ENCODE assay signal across 19 cellular contexts in genomic region chr2:229627728-229628127, GRCh38.
"Had no signal": no experiment of that assay in that cellular context is flagged by ENCODE, and none has a peak within 500 bp of the region (broad histone marks: within the 10 kb centered on the region; RNA-seq: fewer than 3 reads in every experiment).

No MANE protein-coding gene starts in this region.

- H3K9me3 ChIP-seq: tibial nerve, vagina had no signal

- H3K36me3 ChIP-seq: brain microvascular endothelial cell, tibial nerve, vagina had no signal

- ATAC-seq: left colon; naive thymus-derived CD4-positive, alpha-beta T cell had no signal

- DNase-seq: activated CD4-positive, alpha-beta T cell treated with anti-CD3 and anti-CD28 coated beads, Interleukin-2, amount 50 U/mL, for 4 hours; activated CD4-positive, CD25-positive, alpha-beta regulatory T cell treated with anti-CD3 and anti-CD28 coated beads, Interleukin-2, amount 50 U/mL, for 72 hours; activated naive CD4-positive, alpha-beta T cell; activated naive CD8-positive, alpha-beta T cell treated with anti-CD3 and anti-CD28 coated beads, Interleukin-2, amount 10 ng/mL, durations not matched to agents 7 days and 5 days; activated T-cell treated with anti-CD3 and anti-CD28 coated beads for 4 hours; anterior cingulate cortex; brain microvascular endothelial cell; cerebellar nuclear complex; effector memory CD4-positive, alpha-beta T cell; head of caudate nucleus; left colon; naive thymus-derived CD4-positive, alpha-beta T cell; stimulated activated CD4-positive, alpha-beta T cell treated with anti-CD3 and anti-CD28 coated beads, Interleukin-2, amount 100 ng/mL, for 48 hours; stimulated activated naive CD4-positive, alpha-beta T cell treated with Interleukin-2 at 50 U/mL for 16 hours; substantia nigra; T-helper 9 cell had no signal

- H3K27me3 ChIP-seq: brain microvascular endothelial cell, tibial nerve, vagina had no signal

- H3K4me3 ChIP-seq: lung, tibial nerve, vagina had no signal

- H3K27ac ChIP-seq: brain microvascular endothelial cell, tibial nerve, vagina had no signal

- H3K4me1 ChIP-seq: tibial nerve, vagina had no signal
